In the genomic region with DNA sequence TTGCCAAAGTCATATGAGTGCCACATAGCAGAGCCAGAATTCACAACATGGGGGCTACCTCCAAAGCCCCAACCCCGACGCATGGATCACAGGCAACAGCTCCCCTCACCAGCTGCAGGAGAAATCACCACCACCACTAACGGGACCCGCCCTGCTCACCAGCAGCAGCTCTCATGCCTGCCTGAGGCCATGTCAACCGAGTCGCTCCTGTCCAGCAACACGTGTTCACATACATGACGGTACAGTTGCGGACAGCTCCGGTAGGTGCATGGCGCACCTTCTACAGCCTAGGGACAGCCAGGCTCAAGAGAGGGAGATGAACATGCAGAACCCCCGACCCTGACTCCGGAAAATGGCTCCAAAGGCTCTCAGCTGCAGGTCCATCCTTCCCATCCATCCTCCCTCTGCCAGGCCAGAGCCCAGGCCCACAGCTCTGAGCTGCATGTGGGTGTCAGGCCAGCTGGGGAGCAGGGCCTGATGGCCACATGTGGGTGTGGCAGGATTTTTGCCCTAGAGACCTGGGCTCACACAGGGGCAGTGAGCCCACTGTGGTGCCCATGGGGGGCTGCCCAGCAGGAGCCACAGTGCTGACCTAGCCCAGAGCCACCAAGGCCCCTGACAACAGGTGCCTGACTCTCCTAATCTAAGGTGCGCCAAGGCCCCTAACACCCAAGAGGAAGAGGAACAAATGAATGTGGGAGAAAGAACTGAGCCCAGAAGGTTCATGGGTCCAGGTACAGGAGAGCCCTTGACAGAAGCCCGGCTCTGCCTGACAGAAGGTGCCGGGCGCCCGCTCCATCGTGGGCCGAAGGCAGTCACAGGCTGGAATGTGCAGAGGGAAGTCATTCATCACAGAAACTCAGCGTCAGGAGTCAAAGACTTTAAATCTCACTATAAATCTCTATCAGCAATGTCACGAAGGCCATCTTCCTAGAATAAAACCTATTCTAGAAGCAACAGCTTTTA, we compare ENCODE assay signal across 17 cellular contexts.
"Had no signal": no experiment of that assay in that cellular context is flagged by ENCODE, and none has a peak within 500 bp of the region (broad histone marks: within the 10 kb centered on the region; RNA-seq: fewer than 3 reads in every experiment).

No MANE protein-coding gene starts in this region.

- H3K4me3 ChIP-seq: breast epithelium, lung, SJSA1, transverse colon had no signal

- DNase-seq: activated B cell treated with CpG ODN at 0.5 μM for 24 hours; activated CD4-positive, alpha-beta T cell treated with anti-CD3 and anti-CD28 coated beads for 48 hours; activated CD8-positive, alpha-beta T cell treated with anti-CD3 and anti-CD28 coated beads for 36 hours; activated naive CD4-positive, alpha-beta T cell treated with Interleukin-2 at 50 U/mL for 16 hours; aorta; foreskin fibroblast; glutamatergic neuron; naive B cell; stimulated activated CD4-positive, alpha-beta T cell treated with anti-CD3 and anti-CD28 coated beads, Interleukin-4, amount 100 ng/mL, for 1 hour; stimulated activated naive B cell treated with anti-CD40 and anti-IgM and Interleukin-4, amounts not matched to agents 10 μg/mL and 1 μg/mL and 100 μg/mL, for 72 hours; transverse colon had no signal

- H2AFZ ChIP-seq: parathyroid adenoma had no signal

- H3K9me3 ChIP-seq: breast epithelium, SJSA1, transverse colon had no signal

- H3K36me3 ChIP-seq: breast epithelium, transverse colon had no signal

- H3K27ac Mint-ChIP-seq: activated B cell treated with CpG ODN at 0.5 μM for 24 hours; activated CD8-positive, alpha-beta T cell treated with anti-CD3 and anti-CD28 coated beads for 36 hours; activated T-helper 17 cell treated with anti-CD3 and anti-CD28 coated beads, Interleukin-2, amount 50 U/mL, for 72 hours; stimulated activated naive B cell treated with anti-CD40 and anti-IgM and Interleukin-4, amounts not matched to agents 10 μg/mL and 1 μg/mL and 100 μg/mL, for 72 hours had no signal

- FAIRE-seq: TTC549 had no signal

- H3K27ac ChIP-seq: parathyroid adenoma, SJSA1 had no signal

- H3K9ac ChIP-seq: parathyroid adenoma had no signal

- H3K4me1 Mint-ChIP-seq: activated B cell treated with CpG ODN at 0.5 μM for 24 hours; activated T-helper 17 cell treated with anti-CD3 and anti-CD28 coated beads, Interleukin-2, amount 50 U/mL, for 72 hours had no signal

- H3K4me3 Mint-ChIP-seq: activated B cell treated with CpG ODN at 0.5 μM for 24 hours; activated CD8-positive, alpha-beta T cell treated with anti-CD3 and anti-CD28 coated beads for 36 hours; activated T-helper 17 cell treated with anti-CD3 and anti-CD28 coated beads, Interleukin-2, amount 50 U/mL, for 72 hours; naive B cell; stimulated activated naive B cell treated with anti-CD40 and anti-IgM and Interleukin-4, amounts not matched to agents 10 μg/mL and 1 μg/mL and 100 μg/mL, for 72 hours had no signal

- H3K9me3 Mint-ChIP-seq: activated B cell treated with CpG ODN at 0.5 μM for 24 hours; activated CD8-positive, alpha-beta T cell treated with anti-CD3 and anti-CD28 coated beads for 36 hours; activated T-helper 17 cell treated with anti-CD3 and anti-CD28 coated beads, Interleukin-2, amount 50 U/mL, for 72 hours; naive B cell; stimulated activated naive B cell treated with anti-CD40 and anti-IgM and Interleukin-4, amounts not matched to agents 10 μg/mL and 1 μg/mL and 100 μg/mL, for 72 hours had no signal

- H3K27me3 Mint-ChIP-seq: activated B cell treated with CpG ODN at 0.5 μM for 24 hours; activated T-helper 17 cell treated with anti-CD3 and anti-CD28 coated beads, Interleukin-2, amount 50 U/mL, for 72 hours; stimulated activated naive B cell treated with anti-CD40 and anti-IgM and Interleukin-4, amounts not matched to agents 10 μg/mL and 1 μg/mL and 100 μg/mL, for 72 hours had no signal

- H3K27me3 ChIP-seq: breast epithelium, SJSA1, transverse colon had no signal
